1 cellular context compared by ENCODE assay signal in the genomic region with DNA sequence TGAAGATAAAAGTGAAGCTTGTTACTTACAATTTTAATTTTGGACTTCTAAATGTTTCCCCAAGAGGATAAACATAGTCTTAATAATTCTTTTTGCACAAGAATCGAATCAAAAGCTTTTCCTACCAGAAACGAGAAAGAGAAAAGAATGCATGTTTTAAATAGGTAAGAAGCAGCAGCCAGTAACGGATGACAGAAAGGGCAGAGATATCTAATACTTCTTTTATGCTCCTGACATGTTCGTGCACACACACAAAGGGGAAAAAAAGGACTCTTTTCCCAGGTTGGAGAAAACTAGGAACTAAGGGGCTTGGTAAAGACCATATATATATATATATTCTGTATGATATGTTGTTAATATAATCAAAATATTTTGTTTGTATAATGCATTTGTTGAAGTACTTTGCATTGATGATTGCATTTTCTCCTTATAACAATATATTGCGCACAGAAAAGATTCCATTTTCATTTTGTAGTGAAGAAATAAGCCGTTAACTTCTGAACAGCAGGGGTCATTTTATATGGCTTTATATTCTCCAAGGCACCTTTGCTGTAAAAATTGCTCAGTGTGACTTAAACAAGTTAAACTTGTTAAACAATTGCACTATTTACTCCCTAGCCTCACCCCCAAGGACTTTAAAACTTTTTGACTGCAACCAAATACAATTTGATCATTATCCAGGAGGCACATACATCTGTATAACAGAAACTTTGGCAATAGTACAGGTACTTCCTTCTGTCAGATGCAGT.
TF ChIP-seq lines count a peak whose summit lies in the region.

No MANE protein-coding gene starts in this region.

TF ChIP-seq in H1, 55 proteins besides CTCF, POLR2A, EP300 and RAD21:
- TF ChIP-seq BCL11A (IDR thresholded peaks at IDR 0.05; ENCODE audit: low read depth in 2 of 2, low read length in 2 of 2), result no peak
